In the genomic region with DNA sequence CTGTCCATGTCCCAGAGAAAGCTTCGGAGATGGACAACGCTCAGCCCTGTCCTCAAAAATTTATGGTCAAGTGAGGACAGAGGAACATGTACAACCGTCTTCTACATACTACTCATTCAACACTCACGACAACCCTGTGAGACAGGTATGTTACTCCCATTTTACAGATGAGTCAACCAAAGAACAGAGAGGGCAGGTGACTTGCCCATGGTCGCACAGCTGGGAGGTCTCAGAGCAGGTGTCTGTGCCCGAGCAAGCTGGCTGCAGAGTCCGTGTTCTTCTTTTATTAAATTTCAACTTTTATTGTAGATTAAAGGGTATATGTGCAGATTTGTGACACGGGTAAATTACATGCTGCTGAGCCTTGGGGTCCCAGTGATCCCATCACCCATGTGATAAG, we compare ENCODE assay signal across 2 cellular contexts.
TF ChIP-seq lines count a peak whose summit lies in the region.

No MANE protein-coding gene starts in this region.

TF ChIP-seq in A549, 52 proteins besides CTCF, POLR2A, EP300 and RAD21:
- TF ChIP-seq, protein P1, sequence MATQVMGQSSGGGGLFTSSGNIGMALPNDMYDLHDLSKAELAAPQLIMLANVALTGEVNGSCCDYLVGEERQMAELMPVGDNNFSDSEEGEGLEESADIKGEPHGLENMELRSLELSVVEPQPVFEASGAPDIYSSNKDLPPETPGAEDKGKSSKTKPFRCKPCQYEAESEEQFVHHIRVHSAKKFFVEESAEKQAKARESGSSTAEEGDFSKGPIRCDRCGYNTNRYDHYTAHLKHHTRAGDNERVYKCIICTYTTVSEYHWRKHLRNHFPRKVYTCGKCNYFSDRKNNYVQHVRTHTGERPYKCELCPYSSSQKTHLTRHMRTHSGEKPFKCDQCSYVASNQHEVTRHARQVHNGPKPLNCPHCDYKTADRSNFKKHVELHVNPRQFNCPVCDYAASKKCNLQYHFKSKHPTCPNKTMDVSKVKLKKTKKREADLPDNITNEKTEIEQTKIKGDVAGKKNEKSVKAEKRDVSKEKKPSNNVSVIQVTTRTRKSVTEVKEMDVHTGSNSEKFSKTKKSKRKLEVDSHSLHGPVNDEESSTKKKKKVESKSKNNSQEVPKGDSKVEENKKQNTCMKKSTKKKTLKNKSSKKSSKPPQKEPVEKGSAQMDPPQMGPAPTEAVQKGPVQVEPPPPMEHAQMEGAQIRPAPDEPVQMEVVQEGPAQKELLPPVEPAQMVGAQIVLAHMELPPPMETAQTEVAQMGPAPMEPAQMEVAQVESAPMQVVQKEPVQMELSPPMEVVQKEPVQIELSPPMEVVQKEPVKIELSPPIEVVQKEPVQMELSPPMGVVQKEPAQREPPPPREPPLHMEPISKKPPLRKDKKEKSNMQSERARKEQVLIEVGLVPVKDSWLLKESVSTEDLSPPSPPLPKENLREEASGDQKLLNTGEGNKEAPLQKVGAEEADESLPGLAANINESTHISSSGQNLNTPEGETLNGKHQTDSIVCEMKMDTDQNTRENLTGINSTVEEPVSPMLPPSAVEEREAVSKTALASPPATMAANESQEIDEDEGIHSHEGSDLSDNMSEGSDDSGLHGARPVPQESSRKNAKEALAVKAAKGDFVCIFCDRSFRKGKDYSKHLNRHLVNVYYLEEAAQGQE (IDR thresholded peaks at IDR 0.05) = no peak
- TF ChIP-seq, protein P2, sequence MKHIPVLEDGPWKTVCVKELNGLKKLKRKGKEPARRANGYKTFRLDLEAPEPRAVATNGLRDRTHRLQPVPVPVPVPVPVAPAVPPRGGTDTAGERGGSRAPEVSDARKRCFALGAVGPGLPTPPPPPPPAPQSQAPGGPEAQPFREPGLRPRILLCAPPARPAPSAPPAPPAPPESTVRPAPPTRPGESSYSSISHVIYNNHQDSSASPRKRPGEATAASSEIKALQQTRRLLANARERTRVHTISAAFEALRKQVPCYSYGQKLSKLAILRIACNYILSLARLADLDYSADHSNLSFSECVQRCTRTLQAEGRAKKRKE (CRISPR knock-in tag; IDR thresholded peaks at IDR 0.05; ENCODE audit: low read depth) = no peak
- TF ChIP-seq JUN (IDR thresholded peaks at IDR 0.05) = no peak
- no peak for TF ChIP-seq TFCP2L1 (CRISPR knock-in tag; IDR thresholded peaks at IDR 0.05)
- peak; percentile 26 for TF ChIP-seq ZFP36 (IDR thresholded peaks at IDR 0.05; ENCODE audit: borderline replicate concordance, partially characterized antibody)

TF ChIP-seq in IMR-90, 13 proteins besides CTCF, POLR2A, EP300 and RAD21:
- TF ChIP-seq, protein P3, sequence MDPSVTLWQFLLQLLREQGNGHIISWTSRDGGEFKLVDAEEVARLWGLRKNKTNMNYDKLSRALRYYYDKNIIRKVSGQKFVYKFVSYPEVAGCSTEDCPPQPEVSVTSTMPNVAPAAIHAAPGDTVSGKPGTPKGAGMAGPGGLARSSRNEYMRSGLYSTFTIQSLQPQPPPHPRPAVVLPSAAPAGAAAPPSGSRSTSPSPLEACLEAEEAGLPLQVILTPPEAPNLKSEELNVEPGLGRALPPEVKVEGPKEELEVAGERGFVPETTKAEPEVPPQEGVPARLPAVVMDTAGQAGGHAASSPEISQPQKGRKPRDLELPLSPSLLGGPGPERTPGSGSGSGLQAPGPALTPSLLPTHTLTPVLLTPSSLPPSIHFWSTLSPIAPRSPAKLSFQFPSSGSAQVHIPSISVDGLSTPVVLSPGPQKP (IDR thresholded peaks at IDR 0.05; ENCODE audit: borderline replicate concordance, low read depth, low read length) = no peak
- TF ChIP-seq SMC3 (IDR thresholded peaks at IDR 0.05; ENCODE audit: low read depth, low read length) = no peak
- no peak for TF ChIP-seq BHLHE40 (IDR thresholded peaks at IDR 0.05; ENCODE audit: low read depth, low read length)
- no peak for TF ChIP-seq RFX5 (IDR thresholded peaks at IDR 0.05; ENCODE audit: low read depth, low read length)
- no peak for TF ChIP-seq RCOR1 (IDR thresholded peaks at IDR 0.05; ENCODE audit: insufficient replicate concordance, low read length)
- TF ChIP-seq CHD1 (IDR thresholded peaks at IDR 0.05; ENCODE audit: low read depth, low read length) = no peak
- no peak for TF ChIP-seq FOS (IDR thresholded peaks at IDR 0.05; ENCODE audit: low read depth, low read length)
- TF ChIP-seq, protein P4, sequence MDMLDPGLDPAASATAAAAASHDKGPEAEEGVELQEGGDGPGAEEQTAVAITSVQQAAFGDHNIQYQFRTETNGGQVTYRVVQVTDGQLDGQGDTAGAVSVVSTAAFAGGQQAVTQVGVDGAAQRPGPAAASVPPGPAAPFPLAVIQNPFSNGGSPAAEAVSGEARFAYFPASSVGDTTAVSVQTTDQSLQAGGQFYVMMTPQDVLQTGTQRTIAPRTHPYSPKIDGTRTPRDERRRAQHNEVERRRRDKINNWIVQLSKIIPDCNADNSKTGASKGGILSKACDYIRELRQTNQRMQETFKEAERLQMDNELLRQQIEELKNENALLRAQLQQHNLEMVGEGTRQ (IDR thresholded peaks at IDR 0.05; ENCODE audit: low read depth, low read length) = no peak
- TF ChIP-seq NFE2L2 (IDR thresholded peaks at IDR 0.05; ENCODE audit: low read depth, low read length) = no peak
- no peak for TF ChIP-seq CEBPB (IDR thresholded peaks at IDR 0.05; ENCODE audit: low read depth, low read length)
- TF ChIP-seq MAZ (IDR thresholded peaks at IDR 0.05; ENCODE audit: borderline replicate concordance, low read depth, low read length) = no peak
